21 cellular contexts compared by ENCODE assay signal in the genomic region with DNA sequence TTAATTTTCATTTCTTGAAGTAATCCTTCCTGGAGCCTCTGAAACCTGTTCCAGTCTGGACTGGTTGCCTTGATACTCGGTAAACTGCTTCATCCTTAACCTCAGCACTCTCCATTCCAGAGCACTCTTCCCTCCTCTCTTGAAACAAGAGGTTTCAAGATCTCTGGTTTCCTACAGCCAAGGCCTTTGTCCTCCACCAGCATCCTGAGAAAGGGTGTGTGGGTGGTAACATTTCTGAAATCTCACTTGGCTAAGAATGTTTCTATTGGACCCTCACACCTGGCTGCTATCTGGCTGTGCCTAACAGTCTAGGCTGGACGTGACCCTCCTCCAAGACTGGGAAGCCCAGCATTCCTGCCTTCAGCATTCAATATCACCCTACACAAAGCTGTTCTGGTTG.
DNase-seq lines count a peak whose midpoint lies in the region; ATAC-seq, FAIRE-seq and TF ChIP-seq lines count a peak whose summit lies in the region.
"Had no signal": no experiment of that assay in that cellular context is flagged by ENCODE, and none has a peak within 500 bp of the region (broad histone marks: within the 10 kb centered on the region; RNA-seq: fewer than 3 reads in every experiment).

No MANE protein-coding gene starts in this region.

- TF ChIP-seq CTCF in CD4-positive, alpha-beta T cell (IDR thresholded peaks at IDR 0.05) = no peak
- no peak for TF ChIP-seq CTCF in BE2C (IDR thresholded peaks at IDR 0.05; ENCODE audit: low read depth, low read length)

- H3K4me1 ChIP-seq in BE2C = no peaks in the 10 kb centered on the region
- H3K4me1 ChIP-seq: ascending aorta had no signal

- CTCF ChIA-PET in CD4-positive, alpha-beta T cell (lab: Charles Lee) = no interaction called here

- ATAC-seq in CD4-positive, alpha-beta T cell (ENCODE audit: poor library complexity) = no peak
- ATAC-seq in GM21619 (IDR thresholded peaks at IDR 0.05; ENCODE audit: unreplicated experiment) = no peak
- ATAC-seq in left colon = no peak
- ATAC-seq: HCT116, mucosa of descending colon, SK-N-SH treated with all-trans-retinoic acid at 6 μM for 48 hours had no signal

- H3K4me1 Mint-ChIP-seq in CD4-positive, alpha-beta T cell (ENCODE audit: low read depth) = peaks cover 9% of the 10 kb centered on the region
- peaks cover 3% of the 10 kb centered on the region for H3K4me1 Mint-ChIP-seq in activated naive CD8-positive, alpha-beta T cell (ENCODE audit: low read depth)

- TF ChIP-seq POLR2A in GM12892 (IDR thresholded peaks at IDR 0.05; ENCODE audit: low read depth, low read length) = peak; percentile 16; the same call in 1 of the 2 replicates

- no peak for DNase-seq in CD4-positive, alpha-beta T cell
- DNase-seq in GM12892 (ENCODE audit: insufficient read length) = no peak
- peak; percentile 60 for DNase-seq in mesenteric fat pad (ENCODE audit: low spot score)
- no peak for DNase-seq in left colon
- no peak for DNase-seq in BE2C
- DNase-seq: hippocampal formation; Kasumi-1; kidney glomerular epithelial cell; mucosa of descending colon; NCI-H1105 treated with DMSO at 0.1 percent for 48 hours; NCI-H748 treated with DMSO at 0.1 percent for 48 hours; ovary; stimulated activated CD4-positive, alpha-beta T cell treated with anti-CD3 and anti-CD28 coated beads, Interleukin-1b, Interleukin-23, amount 100 ng/mL, for 48 hours had no signal

- no peaks in the 10 kb centered on the region for H3K9me3 Mint-ChIP-seq in CD4-positive, alpha-beta T cell
- no peaks in the 10 kb centered on the region for H3K9me3 Mint-ChIP-seq in activated naive CD8-positive, alpha-beta T cell (ENCODE audit: low read depth)
- H3K9me3 Mint-ChIP-seq: activated T-helper 2 cell treated with anti-CD3 and anti-CD28 coated beads, Interferon-gamma antibody, Interleukin-2, Interleukin-4, amounts not matched to agents 10 μg/mL and 5 μg/mL and 100 μg/mL, durations not matched to agents 14 hours and 24 hours and 36 hours had no signal

- peaks cover 18% of the 10 kb centered on the region for H3K36me3 ChIP-seq in BE2C
- H3K36me3 ChIP-seq: ovary had no signal

- no peaks in the 10 kb centered on the region for H3K27me3 ChIP-seq in CD4-positive, alpha-beta T cell (ENCODE audit: control insufficient read depth, insufficient read depth, low read length)
- H3K27me3 ChIP-seq in BE2C = no peaks in the 10 kb centered on the region
- H3K27me3 ChIP-seq: ascending aorta, ovary had no signal

- H3K36me3 Mint-ChIP-seq in CD4-positive, alpha-beta T cell (ENCODE audit: low read depth) = peaks cover 97% of the 10 kb centered on the region
- H3K36me3 Mint-ChIP-seq in activated naive CD8-positive, alpha-beta T cell = peaks cover 2% of the 10 kb centered on the region

- POLR2A ChIA-PET in CD4-positive, alpha-beta T cell (lab: Charles Lee) = no interaction called here

- intact Hi-C loops in CD4-positive, alpha-beta T cell (cut with DNase I, micrococcal nuclease) = no loop called here
- intact Hi-C loops in left colon (cut with DNase I, micrococcal nuclease) = no loop called here

- H3K4me3 ChIP-seq in BE2C (ENCODE audit: low read depth, low read length) = no peak overlapping the region
- H3K4me3 ChIP-seq: ascending aorta, mucosa of descending colon, ovary had no signal

- H3K4me3 Mint-ChIP-seq in CD4-positive, alpha-beta T cell = peak overlapping the region; percentile 8
- H3K4me3 Mint-ChIP-seq in activated naive CD8-positive, alpha-beta T cell = no peak overlapping the region

- FAIRE-seq in GM12892 (lab: Jason Lieb, UNC) = no peak
- FAIRE-seq: D721Med, endometrium had no signal

- H3K9me3 ChIP-seq in CD4-positive, alpha-beta T cell (ENCODE audit: control insufficient read depth, low read length) = no peaks in the 10 kb centered on the region
- no peaks in the 10 kb centered on the region for H3K9me3 ChIP-seq in BE2C
- H3K9me3 ChIP-seq: ascending aorta, mucosa of descending colon, ovary had no signal

- peak overlapping the region; percentile 37 for H3K27ac Mint-ChIP-seq in CD4-positive, alpha-beta T cell
- peak overlapping the region; percentile 35 for H3K27ac Mint-ChIP-seq in activated naive CD8-positive, alpha-beta T cell

- H3K27ac ChIP-seq in CD4-positive, alpha-beta T cell (ENCODE audit: low read depth, low read length) = no peak overlapping the region
- H3K27ac ChIP-seq: ascending aorta, ovary had no signal

- no peaks in the 10 kb centered on the region for H3K27me3 Mint-ChIP-seq in CD4-positive, alpha-beta T cell
- no peaks in the 10 kb centered on the region for H3K27me3 Mint-ChIP-seq in activated naive CD8-positive, alpha-beta T cell
